8 cellular contexts compared by ENCODE assay signal in genomic region chr14:95561001-95561412, GRCh38. TPM values are rescaled to one million over a fixed set of nuclear protein-coding genes. Genes with fewer than 3 reads are reported as not detected.
A peak's percentile ranks its signal among the peaks of the same experiment; 100 is the strongest.
DNase-seq lines count a peak whose midpoint lies in the region; ATAC-seq and TF ChIP-seq lines count a peak whose summit lies in the region.

No MANE protein-coding gene starts in this region.

- WGBS in sigmoid colon, 2 donors = 5 to 12% methylated on average over 14 of the region's 14 CpGs

- H3K4me3 Mint-ChIP-seq in T-helper 17 cell = no peak overlapping the region

- H3K27me3 Mint-ChIP-seq in T-helper 17 cell = peaks cover 17% of the 10 kb centered on the region

- H3K27ac Mint-ChIP-seq in T-helper 17 cell = no peak overlapping the region

- TF ChIP-seq POLR2A in sigmoid colon (IDR thresholded peaks at IDR 0.05) = no peak

- intact Hi-C loops in sigmoid colon (cut with DNase I) = loop anchor here (1.0 to 5.0 kb wide), 2 partner anchors 211 to 433 kb away; no protein-coding TSS in a partner anchor

- no peak overlapping the region for H3K27ac ChIP-seq in right atrium auricular region
- H3K27ac ChIP-seq in sigmoid colon = no peak overlapping the region

- ATAC-seq in HG02938 (IDR thresholded peaks at IDR 0.05; ENCODE audit: unreplicated experiment) (peak; percentile 84), T-helper 17 cell (peak; percentile 99)

- H3K9me3 ChIP-seq in T-helper 17 cell (ENCODE audit: control insufficient read depth, low read length, poor library complexity, severe bottlenecking) (no peaks in the 10 kb centered on the region), right atrium auricular region (no peaks in the 10 kb centered on the region), sigmoid colon (no peaks in the 10 kb centered on the region)

- H3K4me1 ChIP-seq in right atrium auricular region (no peaks in the 10 kb centered on the region), sigmoid colon (no peaks in the 10 kb centered on the region)

- no peak for TF ChIP-seq EP300 in sigmoid colon (IDR thresholded peaks at IDR 0.05)

- TF ChIP-seq CTCF in right atrium auricular region (IDR thresholded peaks at IDR 0.05) (peak; percentile 81 to 94), sigmoid colon (IDR thresholded peaks at IDR 0.05) (peak; percentile 83 to 97 (median 93))

- H3K36me3 ChIP-seq in right atrium auricular region (no peaks in the 10 kb centered on the region), sigmoid colon (no peaks in the 10 kb centered on the region)

- H3K4me3 ChIP-seq in right atrium auricular region (no peak overlapping the region), sigmoid colon (no peak overlapping the region)

- peaks cover 6% of the 10 kb centered on the region for H3K4me1 Mint-ChIP-seq in T-helper 17 cell

- H3K27me3 ChIP-seq in right atrium auricular region (no peaks in the 10 kb centered on the region), sigmoid colon (no peaks in the 10 kb centered on the region)

- DNase-seq in NK-92 treated with Interleukin-12 subunit alpha and Interleukin-12 subunit beta, amount 100 ng/mL, for 24 hours (lab: John Stamatoyannopoulos, UW) = peak; percentile 64
- no peak for DNase-seq in NK-92 (lab: John Stamatoyannopoulos, UW; ENCODE audit: unreplicated experiment)
- peak; percentile 84 to 93 for DNase-seq in NCI-H187 (lab: John Stamatoyannopoulos, UW)
- DNase-seq in T-helper 17 cell = peak; percentile 60 to 77 (median 63)
- peak in 52 of 56 donors; percentile 31 to 92 (median 59) for DNase-seq in amygdala (lab: John Stamatoyannopoulos, UW)
- peak; percentile 86 for DNase-seq in right atrium auricular region (ENCODE audit: low spot score)
- DNase-seq in sigmoid colon = peak; percentile 87

- H3K36me3 Mint-ChIP-seq in T-helper 17 cell (ENCODE audit: low read depth) = no peaks in the 10 kb centered on the region

RNA-seq across cellular contexts. Expression of gene GLRX5, which starts 26.2 kb away (rescaled TPM):
- total RNA-seq in T-helper 17 cell (10 to 100 TPM; 14.8 to 17.7 TPM), right atrium auricular region (10 to 100 TPM; 54.0 to 58.9 TPM), sigmoid colon (10 to 100 TPM; 30.5 to 61.4 (median 44.3) TPM)
- 10 to 100 TPM; 45.7 to 97.1 (median 76.9) TPM for polyA plus RNA-seq in sigmoid colon

RNA-seq across cellular contexts. Expression of gene SYNE3, which starts 44.6 kb away (rescaled TPM):
- 10 to 100 TPM; 59.6 to 64.8 TPM for total RNA-seq in T-helper 17 cell
- total RNA-seq in right atrium auricular region = 10 to 100 TPM in 1 of 2 donors, 1 to 10 TPM in 1; 8.2 to 13.2 TPM
- 10 to 100 TPM in 2 of 4 donors, 1 to 10 TPM in 2; 5.6 to 11.8 (median 9.9) TPM for total RNA-seq in sigmoid colon
- 1 to 10 TPM in 2 of 3 donors, under 1 TPM in 1; 0.69 to 6.3 (median 1.8) TPM for polyA plus RNA-seq in sigmoid colon

Comparison
In these comparisons a context has a peak if more than half of its experiments do, and no peak if none do; other contexts are left out.
1. RNA of gene SYNE3, which starts 44.6 kb away (total RNA-seq): 59.6 to 64.8 TPM in T-helper 17 cell; 8.2 to 13.2 TPM in right atrium auricular region and 5.6 to 11.8 TPM in sigmoid colon; every median in the first group is over 4 times any median in the second.